Comparison of ENCODE assay signal across 8 cellular contexts in the genomic region with DNA sequence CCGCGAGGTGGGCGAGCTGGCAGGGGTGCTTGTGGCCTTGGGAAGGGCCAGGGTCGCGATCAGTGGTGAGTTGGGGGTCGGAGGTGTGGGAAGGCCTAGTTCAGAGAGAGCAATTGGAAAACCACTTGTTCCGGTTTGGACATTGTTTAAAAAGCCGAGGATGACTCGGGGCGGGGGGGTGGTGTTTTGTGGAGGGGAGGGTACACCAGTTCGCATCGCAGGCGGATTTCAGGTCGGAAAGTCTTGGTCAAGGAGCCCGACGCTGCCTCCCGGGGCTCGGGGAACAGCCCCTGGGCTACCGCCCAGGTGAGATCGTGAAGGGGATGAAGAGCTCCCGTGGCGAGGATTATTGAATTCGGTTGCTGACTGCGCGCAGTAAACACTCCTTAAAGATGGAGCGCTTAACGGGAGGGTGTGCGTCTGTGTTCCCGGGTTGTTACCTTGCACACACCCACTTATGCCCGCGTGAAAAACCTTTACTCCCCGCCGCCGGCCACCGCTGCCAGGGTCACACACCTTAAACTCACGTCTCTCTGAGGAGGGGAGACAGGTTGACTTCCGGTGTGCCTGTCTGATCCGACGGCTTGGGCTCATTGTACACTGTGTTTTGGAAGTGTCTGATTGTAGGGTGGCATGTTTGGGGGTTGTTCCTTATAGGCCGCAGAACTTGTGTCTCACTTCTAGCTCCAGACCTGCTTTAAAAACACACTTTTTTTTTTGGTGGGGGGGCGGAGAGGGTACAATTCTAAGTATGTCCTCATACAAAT.
DNase-seq lines count a peak whose midpoint lies in the region; ATAC-seq, FAIRE-seq and TF ChIP-seq lines count a peak whose summit lies in the region.

No MANE protein-coding gene starts in this region.

- peak; percentile 11 for DNase-seq in DMS53 treated with DMSO at 0.1 percent for 48 hours (lab: John Stamatoyannopoulos, UW; ENCODE audit: unreplicated experiment)
- no peak for DNase-seq in activated T-helper 1 cell treated with anti-CD3 and anti-CD28 coated beads, Interleukin-12 subunit alpha, Interleukin-12 subunit beta, Interleukin-2, Interleukin-4 antibody, amounts not matched to agents 30 ng/mL and 10 ng/mL and 1 ng/mL, durations not matched to agents 14 hours and 24 hours and 36 hours (ENCODE audit: low spot score)
- DNase-seq in glomerular visceral epithelial cell (ENCODE audit: extremely low spot score): peak; percentile 15
- peak in 5 of 6 donors; percentile 16 to 64 (median 44) for DNase-seq in pancreas
- no peak for DNase-seq in GOT3 (lab: John Stamatoyannopoulos, UW)
- no peak for DNase-seq in GM13977 (ENCODE audit: low spot score)
- DNase-seq in ureter (ENCODE audit: low spot score): no peak

- peak; percentile 26 to 40 (median 33) for ATAC-seq in pancreas

- H3K4me1 Mint-ChIP-seq in activated T-helper 1 cell treated with anti-CD3 and anti-CD28 coated beads, Interleukin-12 subunit alpha, Interleukin-12 subunit beta, Interleukin-2, Interleukin-4 antibody, amounts not matched to agents 30 ng/mL and 10 ng/mL and 1 ng/mL, durations not matched to agents 14 hours and 24 hours and 36 hours (ENCODE audit: low read depth): peaks cover 27% of the 10 kb centered on the region

- peak overlapping the region; percentile 72 for H3K27ac Mint-ChIP-seq in activated T-helper 1 cell treated with anti-CD3 and anti-CD28 coated beads, Interleukin-12 subunit alpha, Interleukin-12 subunit beta, Interleukin-2, Interleukin-4 antibody, amounts not matched to agents 30 ng/mL and 10 ng/mL and 1 ng/mL, durations not matched to agents 14 hours and 24 hours and 36 hours

- peak overlapping the region; percentile 44; the same call in 1 of the 2 replicates for H3K4me2 ChIP-seq in KMS-11

- peaks cover 6% of the 10 kb centered on the region for H3K36me3 Mint-ChIP-seq in activated T-helper 1 cell treated with anti-CD3 and anti-CD28 coated beads, Interleukin-12 subunit alpha, Interleukin-12 subunit beta, Interleukin-2, Interleukin-4 antibody, amounts not matched to agents 30 ng/mL and 10 ng/mL and 1 ng/mL, durations not matched to agents 14 hours and 24 hours and 36 hours (ENCODE audit: low read depth)

- H3K79me2 ChIP-seq in KMS-11 (ENCODE audit: insufficient read depth, low read depth): no peaks in the 10 kb centered on the region

- TF ChIP-seq CTCF in KMS-11 (conservative IDR thresholded peaks at IDR 0.05; ENCODE audit: low read depth, low read length): no peak
- no peak for TF ChIP-seq CTCF in pancreas (IDR thresholded peaks at IDR 0.05)
- TF ChIP-seq CTCF in GM13977 (IDR thresholded peaks at IDR 0.05; ENCODE audit: extremely low read depth, insufficient read depth, missing control alignments): no peak

- peak overlapping the region; percentile 37; the same call in 1 of the 2 replicates for H3K9ac ChIP-seq in KMS-11

- H2AFZ ChIP-seq in KMS-11 (ENCODE audit: low read depth): peak overlapping the region; percentile 66

- H3K9me3 ChIP-seq in pancreas: no peaks in the 10 kb centered on the region

- no peaks in the 10 kb centered on the region for H3K27me3 ChIP-seq in KMS-11 (ENCODE audit: insufficient read depth, low read depth)
- no peaks in the 10 kb centered on the region for H3K27me3 ChIP-seq in pancreas

- H3K36me3 ChIP-seq in KMS-11 (ENCODE audit: insufficient read depth) (no peaks in the 10 kb centered on the region), pancreas (no peaks in the 10 kb centered on the region)

- H4K20me1 ChIP-seq in KMS-11 (ENCODE audit: insufficient read depth): no peaks in the 10 kb centered on the region

- intact Hi-C loops in activated T-helper 1 cell treated with anti-CD3 and anti-CD28 coated beads, Interleukin-12 subunit alpha, Interleukin-12 subunit beta, Interleukin-2, Interleukin-4 antibody, amounts not matched to agents 30 ng/mL and 10 ng/mL and 1 ng/mL, durations not matched to agents 14 hours and 24 hours and 36 hours (cut with micrococcal nuclease): loop anchor here (1.0 to 5.0 kb wide), 3 partner anchors 65 to 355 kb away; a partner anchor contains a TSS
- intact Hi-C loops in pancreas (cut with DNase I): no loop called here

- H3K9me3 Mint-ChIP-seq in activated T-helper 1 cell treated with anti-CD3 and anti-CD28 coated beads, Interleukin-12 subunit alpha, Interleukin-12 subunit beta, Interleukin-2, Interleukin-4 antibody, amounts not matched to agents 30 ng/mL and 10 ng/mL and 1 ng/mL, durations not matched to agents 14 hours and 24 hours and 36 hours: no peaks in the 10 kb centered on the region

- H3K4me3 Mint-ChIP-seq in activated T-helper 1 cell treated with anti-CD3 and anti-CD28 coated beads, Interleukin-12 subunit alpha, Interleukin-12 subunit beta, Interleukin-2, Interleukin-4 antibody, amounts not matched to agents 30 ng/mL and 10 ng/mL and 1 ng/mL, durations not matched to agents 14 hours and 24 hours and 36 hours: peak overlapping the region; percentile 88

- peaks cover 19% of the 10 kb centered on the region for H3K27me3 Mint-ChIP-seq in activated T-helper 1 cell treated with anti-CD3 and anti-CD28 coated beads, Interleukin-12 subunit alpha, Interleukin-12 subunit beta, Interleukin-2, Interleukin-4 antibody, amounts not matched to agents 30 ng/mL and 10 ng/mL and 1 ng/mL, durations not matched to agents 14 hours and 24 hours and 36 hours (ENCODE audit: insufficient read depth)

- FAIRE-seq in pancreas (lab: Jason Lieb, UNC): no peak

- no peaks in the 10 kb centered on the region for H3K4me1 ChIP-seq in KMS-11 (ENCODE audit: low read depth, poor library complexity, severe bottlenecking)
- H3K4me1 ChIP-seq in pancreas: peaks cover 0 to 17% (median 9%) of the 10 kb centered on the region in 3 donors

- no peak overlapping the region for H3K4me3 ChIP-seq in KMS-11 (IDR thresholded peaks at IDR 0.05; ENCODE audit: insufficient read depth, low read depth, low read length)
- H3K4me3 ChIP-seq in pancreas: peak overlapping the region; percentile 40 to 84 (median 62)

- 0 to 1% methylated on average over 36 to 40 of the region's 41 CpGs for WGBS in pancreas, 2 donors

- H3K27ac ChIP-seq in KMS-11 (no peak overlapping the region), pancreas (peak overlapping the region; percentile 75 to 90 (median 88))

- in situ Hi-C loops in GM13977 (cut with MboI; ENCODE audit: low pct_unique_long_range_greater_than_20kb, low sequenced_read_pairs, unreplicated experiment): no loop called here

Comparison
In these comparisons a context has a peak if more than half of its experiments do, and no peak if none do; other contexts are left out.
1. DNase-seq: peak in DMS53 treated with DMSO at 0.1 percent for 48 hours (single experiment), glomerular visceral epithelial cell (single experiment) and pancreas (5 of 6); none in activated T-helper 1 cell treated with anti-CD3 and anti-CD28 coated beads, Interleukin-12 subunit alpha, Interleukin-12 subunit beta, Interleukin-2, Interleukin-4 antibody, amounts not matched to agents 30 ng/mL and 10 ng/mL and 1 ng/mL, durations not matched to agents 14 hours and 24 hours and 36 hours (single experiment), GOT3 (single experiment), GM13977 (single experiment) and ureter (single experiment).